Comparison of ENCODE assay signal across 9 cellular contexts in genomic region chr1:77605246-77606026, GRCh38.
DNase-seq lines count a peak whose midpoint lies in the region; ATAC-seq, FAIRE-seq and TF ChIP-seq lines count a peak whose summit lies in the region.
"Had no signal": no experiment of that assay in that cellular context is flagged by ENCODE, and none has a peak within 500 bp of the region (broad histone marks: within the 10 kb centered on the region; RNA-seq: fewer than 3 reads in every experiment).

No MANE protein-coding gene starts in this region.

- H3K23ac ChIP-seq in trophoblast cell (ENCODE audit: low read length), result no peak overlapping the region

- H3K27me3 ChIP-seq in trophoblast cell (ENCODE audit: insufficient read depth, low read length), result no peaks in the 10 kb centered on the region

- no peak overlapping the region for H4K12ac ChIP-seq in trophoblast cell (ENCODE audit: low read depth, low read length)

- no peaks in the 10 kb centered on the region for H3K79me2 ChIP-seq in trophoblast cell (ENCODE audit: control insufficient read depth, insufficient read depth, low read length, poor library complexity)

- peak overlapping the region; percentile 6 for H3K4me3 ChIP-seq in trophoblast cell (ENCODE audit: low read depth, low read length)

- DNase-seq in GF-D8 (lab: John Stamatoyannopoulos, UW) (peak; percentile 86), NOMO-1 treated with dmso at 0.1 percent for 144 hours (lab: John Stamatoyannopoulos, UW; ENCODE audit: unreplicated experiment) (peak; percentile 81), erythroblast (lab: John Stamatoyannopoulos, UW) (peak; percentile 59 to 77), trophoblast cell (peak; percentile 28 to 65), frontal cortex (ENCODE audit: low spot score in 2 of 2) (no peak)
- DNase-seq in activated CD4-positive, CD25-positive, alpha-beta regulatory T cell treated with anti-CD3 and anti-CD28 coated beads, Interleukin-2, amount 50 U/mL, for 72 hours, result no peak

- no peak overlapping the region for H3K27ac ChIP-seq in trophoblast cell (ENCODE audit: low read depth, low read length)

- no peaks in the 10 kb centered on the region for H3K79me1 ChIP-seq in trophoblast cell (ENCODE audit: low read length)

- peaks cover 0 to 7% of the 10 kb centered on the region in 2 experiments for H3K4me1 ChIP-seq in trophoblast cell (ENCODE audit: control insufficient read depth in 1 of 2, insufficient read depth in 2 of 2, low read length in 2 of 2)

- H3K18ac ChIP-seq in trophoblast cell (ENCODE audit: low read length), result no peak overlapping the region

- peaks cover 0 to 6% of the 10 kb centered on the region in 2 experiments for H3K36me3 ChIP-seq in trophoblast cell (ENCODE audit: control insufficient read depth in 1 of 2, insufficient read depth in 2 of 2, low read length in 2 of 2)

- no peak overlapping the region for H2AFZ ChIP-seq in trophoblast cell (ENCODE audit: insufficient read depth, low read length, poor library complexity)

- no peak overlapping the region for H3K9ac ChIP-seq in trophoblast cell (ENCODE audit: low read length)

- H3K9me3 ChIP-seq in trophoblast cell (ENCODE audit: insufficient read depth, low read depth, low read length), result no peaks in the 10 kb centered on the region

- FAIRE-seq in frontal cortex (lab: Jason Lieb, UNC), result no peak
- FAIRE-seq: endometrium had no signal

- no peak for TF ChIP-seq POLR2A in erythroblast (IDR thresholded peaks at IDR 0.05; ENCODE audit: low read length)

- H4K91ac ChIP-seq in trophoblast cell (ENCODE audit: low read depth, low read length), result no peak overlapping the region

- H3K4ac ChIP-seq in trophoblast cell (ENCODE audit: low read depth, low read length), result no peak overlapping the region

- no peak overlapping the region for H2BK120ac ChIP-seq in trophoblast cell (ENCODE audit: insufficient read depth, low read length, poor library complexity)

- no peak overlapping the region for H3K4me2 ChIP-seq in trophoblast cell (ENCODE audit: low read length)

- ATAC-seq in HG03342 (IDR thresholded peaks at IDR 0.05; ENCODE audit: unreplicated experiment), result no peak
- no peak for ATAC-seq in HG03521 (IDR thresholded peaks at IDR 0.05; ENCODE audit: unreplicated experiment)

- H2BK12ac ChIP-seq in trophoblast cell (ENCODE audit: low read length), result no peak overlapping the region

- no peak overlapping the region for H2BK5ac ChIP-seq in trophoblast cell (ENCODE audit: low read depth, low read length, poor library complexity)

- no CpG with 5 or more reads among the region's 5 CpGs for WGBS in trophoblast cell (ENCODE audit: extremely low coverage, insufficient coverage, insufficient read length)

- H3K14ac ChIP-seq in trophoblast cell (ENCODE audit: low read length), result no peak overlapping the region

- H2AK5ac ChIP-seq in trophoblast cell (ENCODE audit: low read length), result no peak overlapping the region

- H4K8ac ChIP-seq in trophoblast cell (ENCODE audit: low read depth, low read length), result no peak overlapping the region

Comparison
In these comparisons a context has a peak if more than half of its experiments do, and no peak if none do; other contexts are left out.
1. DNase-seq: peak in GF-D8 (single experiment), NOMO-1 treated with dmso at 0.1 percent for 144 hours (single experiment), erythroblast (2 of 2) and trophoblast cell (2 of 2); none in frontal cortex (0 of 2) and activated CD4-positive, CD25-positive, alpha-beta regulatory T cell treated with anti-CD3 and anti-CD28 coated beads, Interleukin-2, amount 50 U/mL, for 72 hours (single experiment).